In the genomic region with DNA sequence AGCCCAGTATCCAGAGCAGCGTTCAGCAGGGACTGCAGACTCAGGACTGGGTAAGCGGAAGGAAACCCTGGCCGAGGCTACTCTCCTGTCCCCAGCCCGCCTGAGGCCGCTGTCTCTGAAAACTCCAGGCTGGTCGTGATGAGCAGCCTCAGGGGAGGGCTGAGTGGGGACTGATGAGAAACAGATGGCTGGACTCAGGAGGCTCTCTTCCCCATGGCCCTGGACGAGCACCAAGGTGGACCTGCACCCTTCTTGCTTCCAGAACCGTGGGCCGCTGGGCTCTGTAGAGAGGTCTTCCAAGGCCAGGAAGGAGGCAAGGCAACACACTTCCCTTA, we compare ENCODE assay signal across 9 cellular contexts. TPM values are rescaled to one million over a fixed set of nuclear protein-coding genes. Genes with fewer than 3 reads are reported as not detected.
A peak's percentile ranks its signal among the peaks of the same experiment; 100 is the strongest.
DNase-seq lines count a peak whose midpoint lies in the region; ATAC-seq, FAIRE-seq and TF ChIP-seq lines count a peak whose summit lies in the region.
"Had no signal": no experiment of that assay in that cellular context is flagged by ENCODE, and none has a peak within 500 bp of the region (broad histone marks: within the 10 kb centered on the region; RNA-seq: fewer than 3 reads in every experiment).

No MANE protein-coding gene starts in this region.

- no peak overlapping the region for H3K23ac ChIP-seq in mesenchymal stem cell (ENCODE audit: low read length in 2 of 2)

- H3K36me3 ChIP-seq in brain microvascular endothelial cell (replicated peaks) (no peaks in the 10 kb centered on the region), mesenchymal stem cell (ENCODE audit: control insufficient read depth in 1 of 2, insufficient read depth in 2 of 2, low read depth in 1 of 2, low read length in 2 of 2) (peaks cover 26 to 36% of the 10 kb centered on the region in 2 experiments)

- peak overlapping the region; percentile 61 for H3K4me3 ChIP-seq in brain microvascular endothelial cell (ENCODE audit: low read depth, low read length)
- peak overlapping the region in 1 of 2 experiments; percentile 92 for H3K4me3 ChIP-seq in mesenchymal stem cell (ENCODE audit: insufficient read depth in 1 of 2, low read depth in 1 of 2, low read length in 2 of 2)

- H2BK12ac ChIP-seq in mesenchymal stem cell (ENCODE audit: low read length in 2 of 2), result peak overlapping the region in 1 of 2 experiments; percentile 37

- H3K9ac ChIP-seq in mesenchymal stem cell (ENCODE audit: low read length), result peak overlapping the region; percentile 93

- H3K4me1 Mint-ChIP-seq in activated naive CD4-positive, alpha-beta T cell treated with anti-CD3 and anti-CD28 coated beads, Interleukin-2, amount 50 U/mL, for 24 hours, result peaks cover 30% of the 10 kb centered on the region

- no peak overlapping the region for H3K14ac ChIP-seq in mesenchymal stem cell (ENCODE audit: low read length in 2 of 2)

- no peak overlapping the region for H3K27ac ChIP-seq in brain microvascular endothelial cell
- H3K27ac ChIP-seq in mesenchymal stem cell (ENCODE audit: low read length, poor library complexity, severe bottlenecking), result no peak overlapping the region

- peak overlapping the region in 1 of 2 experiments; percentile 95 for H3K4ac ChIP-seq in mesenchymal stem cell (ENCODE audit: low read depth in 1 of 2, low read length in 2 of 2)

- no peak for FAIRE-seq in RCC 7860 (lab: Jason Lieb, UNC)
- no peak for FAIRE-seq in GM12892 (lab: Jason Lieb, UNC)

- H3K4me3 Mint-ChIP-seq in activated naive CD4-positive, alpha-beta T cell treated with anti-CD3 and anti-CD28 coated beads, Interleukin-2, amount 50 U/mL, for 24 hours, result peak overlapping the region; percentile 91

- no peak overlapping the region for H4K91ac ChIP-seq in mesenchymal stem cell (ENCODE audit: low read length)

- TF ChIP-seq CTCF in brain microvascular endothelial cell (IDR thresholded peaks at IDR 0.05; ENCODE audit: low read depth, low read length, missing control alignments), result no peak

- H3K27me3 ChIP-seq in brain microvascular endothelial cell (replicated peaks) (no peaks in the 10 kb centered on the region), mesenchymal stem cell (ENCODE audit: control insufficient read depth in 1 of 2, insufficient read depth in 1 of 2, low read length in 2 of 2) (no peaks in the 10 kb centered on the region)

- no peaks in the 10 kb centered on the region for H3K27me3 Mint-ChIP-seq in activated naive CD4-positive, alpha-beta T cell treated with anti-CD3 and anti-CD28 coated beads, Interleukin-2, amount 50 U/mL, for 24 hours

- no peaks in the 10 kb centered on the region for H3K9me3 ChIP-seq in mesenchymal stem cell (ENCODE audit: control insufficient read depth, low read length)

- H4K8ac ChIP-seq in mesenchymal stem cell (ENCODE audit: low read length), result no peak overlapping the region

- in situ Hi-C loops in brain microvascular endothelial cell (cut with HindIII; ENCODE audit: low pct_ligation_motif_present, low sequenced_read_pairs), result no loop called here

- H3K18ac ChIP-seq in mesenchymal stem cell (ENCODE audit: low read depth in 1 of 2, low read length in 2 of 2), result no peak overlapping the region

- H3K4me1 ChIP-seq in mesenchymal stem cell (ENCODE audit: control insufficient read depth, insufficient read depth, low read depth, low read length), result peaks cover 19% of the 10 kb centered on the region

- no peak overlapping the region for H2BK5ac ChIP-seq in mesenchymal stem cell (ENCODE audit: low read depth, low read length, poor library complexity, severe bottlenecking)

- peaks cover 10% of the 10 kb centered on the region for H3K9me3 Mint-ChIP-seq in activated naive CD4-positive, alpha-beta T cell treated with anti-CD3 and anti-CD28 coated beads, Interleukin-2, amount 50 U/mL, for 24 hours

- peaks cover 20% of the 10 kb centered on the region for H3K79me1 ChIP-seq in mesenchymal stem cell (replicated peaks; ENCODE audit: low read length, poor library complexity, severe bottlenecking)

- no peak for DNase-seq in activated naive CD4-positive, alpha-beta T cell treated with Interleukin-2 at 50 U/mL for 16 hours
- DNase-seq in brain microvascular endothelial cell (no peak), mesenchymal stem cell (no peak), RCC 7860 (ENCODE audit: low spot score) (no peak), GM12892 (ENCODE audit: insufficient read length) (no peak)
- DNase-seq in stimulated activated CD4-positive, alpha-beta T cell treated with anti-CD3 and anti-CD28 coated beads, Interleukin-2, amount 100 ng/mL, for 48 hours, result no peak
- DNase-seq: activated naive CD4-positive, alpha-beta T cell treated with anti-CD3 and anti-CD28 coated beads, Interleukin-2, amount 50 U/mL, for 16 hours had no signal

- H2AK5ac ChIP-seq in mesenchymal stem cell (ENCODE audit: low read length, severe bottlenecking), result no peak overlapping the region

- H3K27ac Mint-ChIP-seq in activated naive CD4-positive, alpha-beta T cell treated with anti-CD3 and anti-CD28 coated beads, Interleukin-2, amount 50 U/mL, for 24 hours, result no peak overlapping the region

- TF ChIP-seq POLR2A in GM12892 (IDR thresholded peaks at IDR 0.05; ENCODE audit: low read depth, low read length), result no peak

- no peak overlapping the region for H2BK120ac ChIP-seq in mesenchymal stem cell (ENCODE audit: low read depth, low read length)

- peaks cover 12% of the 10 kb centered on the region for H3K36me3 Mint-ChIP-seq in activated naive CD4-positive, alpha-beta T cell treated with anti-CD3 and anti-CD28 coated beads, Interleukin-2, amount 50 U/mL, for 24 hours

- H3K4me2 ChIP-seq in mesenchymal stem cell (ENCODE audit: low read length, poor library complexity, severe bottlenecking), result peak overlapping the region; percentile 93

- ATAC-seq in HG03571 (IDR thresholded peaks at IDR 0.05; ENCODE audit: unreplicated experiment), result no peak

- no peak overlapping the region for H2AFZ ChIP-seq in mesenchymal stem cell (ENCODE audit: low read depth, low read length)

- H2BK15ac ChIP-seq in mesenchymal stem cell (ENCODE audit: low read depth, poor library complexity, severe bottlenecking), result peak overlapping the region; percentile 12

- 97% methylated on average over 9 of the region's 9 CpGs for WGBS in mesenchymal stem cell

RNA-seq across cellular contexts. Expression of gene TEX22, which starts 1.1 kb away (rescaled TPM):
- 0.06 TPM for polyA plus RNA-seq in mesenchymal stem cell (2013, experiment 1 of 2)
- polyA plus RNA-seq in mesenchymal stem cell (2013, experiment 2 of 2), result 0.04 TPM
- polyA plus RNA-seq in GM12892 (2012; ENCODE audit: missing spikeins), result 0.32 TPM

RNA-seq across cellular contexts. Expression of gene MTA1, which starts 20.2 kb away (rescaled TPM):
- 66.6 TPM for polyA plus RNA-seq in mesenchymal stem cell (2013, experiment 1 of 2)
- polyA plus RNA-seq in mesenchymal stem cell (2013, experiment 2 of 2), result 63.2 TPM
- 24.6 TPM for polyA plus RNA-seq in GM12892 (2012; ENCODE audit: missing spikeins)
